Comparison of ENCODE assay signal across 8 cellular contexts in genomic region chr19:51926784-51927741, GRCh38. TPM values are rescaled to one million over a fixed set of nuclear protein-coding genes. Genes with fewer than 3 reads are reported as not detected.
DNase-seq lines count a peak whose midpoint lies in the region; ATAC-seq and TF ChIP-seq lines count a peak whose summit lies in the region.

Gene ZNF613 (plus strand): TSS chr19:51927472. CDS start chr19:51936221, 8,749 bp downstream.

- no peaks in the 10 kb centered on the region for H3K9me2 ChIP-seq in OCI-LY1 (ENCODE audit: low read depth, low read length)

- H3K4me1 ChIP-seq in HUES6 (ENCODE audit: control insufficient read depth, insufficient read depth, low read length) (no peaks in the 10 kb centered on the region), OCI-LY1 (ENCODE audit: insufficient read depth, low read length, severe bottlenecking) (peaks cover 13% of the 10 kb centered on the region), mucosa of descending colon (ENCODE audit: low read depth) (no peaks in the 10 kb centered on the region)

- intact Hi-C loops in mucosa of descending colon (cut with DNase I, micrococcal nuclease), result no loop called here

- H3K27me3 ChIP-seq in HUES6 (ENCODE audit: control insufficient read depth, insufficient read depth, low read length) (no peaks in the 10 kb centered on the region), OCI-LY1 (ENCODE audit: insufficient read depth, low read length) (no peaks in the 10 kb centered on the region)

- no peaks in the 10 kb centered on the region for H3K79me2 ChIP-seq in OCI-LY1 (ENCODE audit: insufficient read depth, low read length)

- peak within 1 kb of the TSS; percentile 72 for H3K27ac ChIP-seq in HUES6 (ENCODE audit: low read depth, low read length)
- peak within 1 kb of the TSS; percentile 66 for H3K27ac ChIP-seq in OCI-LY1 (ENCODE audit: low read depth, low read length, poor library complexity, severe bottlenecking)

- peaks cover 26% of the 10 kb centered on the region for H3K36me3 ChIP-seq in HUES6 (ENCODE audit: control insufficient read depth, insufficient read depth, low read length)
- peaks cover 33% of the 10 kb centered on the region for H3K36me3 ChIP-seq in OCI-LY1 (ENCODE audit: insufficient read depth, low read length)
- peaks cover 4% of the 10 kb centered on the region for H3K36me3 ChIP-seq in mucosa of descending colon (ENCODE audit: low read depth)

- H2AFZ ChIP-seq in OCI-LY1 (ENCODE audit: low read length), result peak within 1 kb of the TSS; percentile 50

- no peaks in the 10 kb centered on the region; the same call in 1 of the 2 replicates for H3F3A ChIP-seq in OCI-LY1 (ENCODE audit: insufficient read depth, low read length)

- no peaks in the 10 kb centered on the region for H4K20me1 ChIP-seq in OCI-LY1 (ENCODE audit: insufficient read depth, low read length)

- TF ChIP-seq CTCF in OCI-LY1 (IDR thresholded peaks at IDR 0.05; ENCODE audit: low read length), result peak; percentile 39; the same call in 1 of the 2 replicates
- TF ChIP-seq CTCF in epithelial cell of proximal tubule (conservative IDR thresholded peaks at IDR 0.05; ENCODE audit: low read depth, low read length), result peak; percentile 37
- TF ChIP-seq CTCF in mucosa of descending colon (IDR thresholded peaks at IDR 0.05), result no peak

- DNase-seq in COLO668 (lab: John Stamatoyannopoulos, UW; ENCODE audit: unreplicated experiment), result peak; percentile 87
- DNase-seq in activated T-cell treated with anti-CD3 and anti-CD28 coated beads for 48 hours (ENCODE audit: low read depth), result peak; percentile 72
- peak; percentile 92 for DNase-seq in epithelial cell of proximal tubule (ENCODE audit: low read depth)
- peak; percentile 90 to 93 (median 91) for DNase-seq in mucosa of descending colon
- peak; percentile 71 to 72 for DNase-seq in stimulated activated CD8-positive, alpha-beta memory T cell treated with anti-CD3 and anti-CD28 coated beads, Interleukin-4, amount 100 ng/mL, for 1 hour (ENCODE audit: low read depth in 2 of 2, low spot score in 1 of 2)

- ATAC-seq in GM21360 (IDR thresholded peaks at IDR 0.05; ENCODE audit: unreplicated experiment) (peak; percentile 88), mucosa of descending colon (peak; percentile 99)

- peaks cover 35% of the 10 kb centered on the region for H3K9me3 ChIP-seq in HUES6 (ENCODE audit: control insufficient read depth, insufficient read depth, low read depth, low read length)
- peaks cover 19% of the 10 kb centered on the region for H3K9me3 ChIP-seq in OCI-LY1 (ENCODE audit: low read length)
- H3K9me3 ChIP-seq in mucosa of descending colon, result peaks cover 57% of the 10 kb centered on the region

- H3K9ac ChIP-seq in HUES6 (ENCODE audit: low read length), result peak within 1 kb of the TSS; percentile 89
- peak within 1 kb of the TSS; percentile 93 for H3K9ac ChIP-seq in OCI-LY1 (ENCODE audit: low read length)

- peak within 1 kb of the TSS; percentile 76 for H3K4me3 ChIP-seq in HUES6 (ENCODE audit: low read depth, low read length)
- H3K4me3 ChIP-seq in OCI-LY1 (ENCODE audit: low read depth, low read length, poor library complexity, severe bottlenecking), result peak within 1 kb of the TSS; percentile 83
- H3K4me3 ChIP-seq in epithelial cell of proximal tubule (ENCODE audit: low read depth, low read length), result peak within 1 kb of the TSS; percentile 79
- peak within 1 kb of the TSS; percentile 62 for H3K4me3 ChIP-seq in mucosa of descending colon

- peak within 1 kb of the TSS; percentile 72 for H3K4me2 ChIP-seq in OCI-LY1 (ENCODE audit: low read length)

RNA-seq across cellular contexts. Expression of gene ZNF613, which starts in this region (rescaled TPM):
- 5.5 and 8.3 TPM in 2 replicates for total RNA-seq in epithelial cell of proximal tubule
- total RNA-seq in mucosa of descending colon, result 1 to 10 TPM; 6.6 to 9.3 (median 8.0) TPM

Comparison
In these comparisons a context has a peak if more than half of its experiments do, and no peak if none do; other contexts are left out.
1. Peak in every context shown above with its lines: DNase-seq, ATAC-seq, H3K4me3 ChIP-seq and H3K27ac ChIP-seq.